Comparison of ENCODE assay signal across 10 cellular contexts in genomic region chr2:233075966-233076339, GRCh38. TPM values are rescaled to one million over a fixed set of nuclear protein-coding genes. Genes with fewer than 3 reads are reported as not detected.
DNase-seq lines count a peak whose midpoint lies in the region; ATAC-seq and TF ChIP-seq lines count a peak whose summit lies in the region.
"Had no signal": no experiment of that assay in that cellular context is flagged by ENCODE, and none has a peak within 500 bp of the region (broad histone marks: within the 10 kb centered on the region; RNA-seq: fewer than 3 reads in every experiment).

No MANE protein-coding gene starts in this region.

- peak overlapping the region; percentile 21 for H3K4me3 ChIP-seq in SU-DHL-6 (ENCODE audit: insufficient read depth, low read length, poor library complexity, severe bottlenecking)
- H3K4me3 ChIP-seq in lung: no peak overlapping the region
- H3K4me3 ChIP-seq in foreskin fibroblast (ENCODE audit: low read depth in 1 of 2, low read length in 2 of 2): no peak overlapping the region
- no peak overlapping the region for H3K4me3 ChIP-seq in brain microvascular endothelial cell (ENCODE audit: low read depth, low read length)

- WGBS in lung, 2 donors: 14 to 19% methylated on average over 2 of the region's 2 CpGs

- peak overlapping the region; percentile 55 for H3K9ac ChIP-seq in SU-DHL-6 (ENCODE audit: low read length)

- H3K27ac ChIP-seq in SU-DHL-6 (ENCODE audit: low read depth, low read length) (peak overlapping the region; percentile 97), lung (ENCODE audit: low read depth in 1 of 2, low read length in 1 of 2) (peak overlapping the region in 1 of 2 donors; percentile 35), brain microvascular endothelial cell (no peak overlapping the region)

- peaks cover 55% of the 10 kb centered on the region for H3K79me2 ChIP-seq in SU-DHL-6 (ENCODE audit: insufficient read depth, low read length)

- TF ChIP-seq CTCF in SU-DHL-6 (IDR thresholded peaks at IDR 0.05; ENCODE audit: insufficient read depth, low read length, poor library complexity, severe bottlenecking) (no peak), lung (IDR thresholded peaks at IDR 0.05; ENCODE audit: control extremely low read depth, extremely low read depth) (no peak), foreskin fibroblast (IDR thresholded peaks at IDR 0.05; ENCODE audit: low read depth, low read length) (no peak), brain microvascular endothelial cell (IDR thresholded peaks at IDR 0.05; ENCODE audit: low read depth, low read length, missing control alignments) (no peak)

- H2AFZ ChIP-seq in SU-DHL-6 (ENCODE audit: low read depth, low read length, severe bottlenecking): no peak overlapping the region

- in situ Hi-C loops in brain microvascular endothelial cell (cut with HindIII; ENCODE audit: low pct_ligation_motif_present, low sequenced_read_pairs): loop anchor here (25.0 kb wide), 1 partner anchor 161 kb away; no protein-coding TSS in a partner anchor

- peak; percentile 65 for ATAC-seq in GM18909 (IDR thresholded peaks at IDR 0.05; ENCODE audit: poor library complexity, unreplicated experiment)
- peak; percentile 58 for ATAC-seq in HG03045 (IDR thresholded peaks at IDR 0.05; ENCODE audit: unreplicated experiment)
- ATAC-seq in lung (ENCODE audit: insufficient read depth, low FRiP score): peak; percentile 61

- H3F3A ChIP-seq in SU-DHL-6 (ENCODE audit: insufficient read depth): peaks cover 83% of the 10 kb centered on the region

- peaks cover 0 to 9% of the 10 kb centered on the region in 2 donors for H3K4me1 ChIP-seq in lung (ENCODE audit: control insufficient read depth in 2 of 2, insufficient read depth in 2 of 2, low read length in 2 of 2)

- peak overlapping the region; percentile 81 for H3K4me2 ChIP-seq in SU-DHL-6 (ENCODE audit: low read depth, low read length, poor library complexity, severe bottlenecking)

- H3K27me3 ChIP-seq in SU-DHL-6 (ENCODE audit: low read length) (no peaks in the 10 kb centered on the region), lung (ENCODE audit: control insufficient read depth, insufficient read depth) (no peaks in the 10 kb centered on the region), brain microvascular endothelial cell (replicated peaks) (no peaks in the 10 kb centered on the region)

- H3K36me3 ChIP-seq in SU-DHL-6 (ENCODE audit: low read length): peaks cover 18% of the 10 kb centered on the region
- peaks cover 0 to 3% of the 10 kb centered on the region in 2 donors for H3K36me3 ChIP-seq in lung (ENCODE audit: control insufficient read depth in 2 of 2, insufficient read depth in 2 of 2, low read length in 2 of 2)
- H3K36me3 ChIP-seq in brain microvascular endothelial cell (replicated peaks): no peaks in the 10 kb centered on the region

- H3K9me3 ChIP-seq in SU-DHL-6 (ENCODE audit: insufficient read depth, low read length) (no peaks in the 10 kb centered on the region), lung (ENCODE audit: control insufficient read depth in 2 of 2, insufficient read depth in 1 of 2, low read length in 1 of 2) (peaks cover 0 to 3% of the 10 kb centered on the region in 2 donors)

- no peaks in the 10 kb centered on the region for H3K9me2 ChIP-seq in SU-DHL-6 (replicated peaks; ENCODE audit: insufficient read depth, low read length)

- DNase-seq in Ammon's horn (ENCODE audit: low spot score) (peak; percentile 59), lung (ENCODE audit: low spot score) (no peak), foreskin fibroblast (no peak), NCI-H345 treated with DMSO at 0.1 percent for 48 hours (lab: John Stamatoyannopoulos, UW; ENCODE audit: unreplicated experiment) (no peak), brain microvascular endothelial cell (no peak)

- no peaks in the 10 kb centered on the region for H4K20me1 ChIP-seq in SU-DHL-6 (ENCODE audit: low read depth, low read length)

RNA-seq across cellular contexts. Expression of gene INPP5D, which starts 15.8 kb away (rescaled TPM):
- total RNA-seq in lung: 10 to 100 TPM; 24.9 to 26.1 TPM
- 10 to 100 TPM in 1 of 2 donors, 1 to 10 TPM in 1; 7.6 to 25.8 TPM for polyA plus RNA-seq in lung

RNA-seq across cellular contexts. Expression of gene NEU2, which starts 43.5 kb away (rescaled TPM):
- total RNA-seq in lung: not detected
- not detected for polyA plus RNA-seq in lung
- total RNA-seq: kidney epithelial cell, temporal lobe had no signal
